25 cellular contexts compared by ENCODE assay signal in the genomic region with DNA sequence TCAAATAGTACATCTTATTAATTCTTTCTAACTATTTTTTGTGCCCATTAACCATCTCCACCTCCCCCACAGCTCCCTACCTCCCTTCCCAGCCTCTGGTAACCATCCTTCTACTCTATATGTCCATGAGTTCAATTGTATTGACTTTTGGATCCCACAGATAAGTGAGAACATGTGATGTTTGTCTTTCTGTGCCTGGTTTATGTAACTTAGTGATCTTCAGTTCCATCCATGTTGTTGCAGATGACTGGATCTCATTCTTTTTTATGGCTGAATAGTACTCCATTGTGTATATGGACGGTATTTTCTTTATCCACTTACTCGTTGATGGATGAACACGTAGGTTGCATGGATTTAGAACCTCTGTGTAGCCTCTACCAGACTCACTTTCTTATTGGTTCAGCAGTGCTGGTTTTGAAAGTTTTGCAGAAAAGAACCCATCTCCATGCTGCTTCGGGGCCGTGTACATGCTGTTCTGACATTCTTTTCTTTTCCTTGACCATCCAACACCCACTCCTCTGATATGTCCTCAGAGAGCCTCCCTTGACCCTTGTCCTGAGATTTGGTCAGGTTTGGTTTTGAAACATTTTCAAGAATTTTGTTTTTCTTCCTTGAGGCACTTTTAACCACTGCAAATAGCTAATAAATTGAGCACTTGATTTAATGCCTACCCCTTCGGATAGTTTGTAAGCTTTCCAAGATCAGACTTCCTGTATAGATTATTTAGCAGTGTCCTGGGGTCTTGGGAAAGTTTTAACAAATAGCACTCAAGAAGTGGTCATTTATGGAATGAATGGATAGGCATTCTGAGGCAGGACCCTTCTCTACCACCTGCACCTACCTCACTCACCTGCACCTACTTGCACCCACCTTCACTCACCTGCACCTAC.
DNase-seq lines count a peak whose midpoint lies in the region; TF ChIP-seq lines count a peak whose summit lies in the region.
"Had no signal": no experiment of that assay in that cellular context is flagged by ENCODE, and none has a peak within 500 bp of the region (broad histone marks: within the 10 kb centered on the region; RNA-seq: fewer than 3 reads in every experiment).

No MANE protein-coding gene starts in this region.

- no peaks in the 10 kb centered on the region for H3K9me2 ChIP-seq in OCI-LY7 (ENCODE audit: insufficient read depth, low read length)

- peak overlapping the region; percentile 82 for H3K4me3 Mint-ChIP-seq in neural crest cell
- H3K4me3 Mint-ChIP-seq: brain; CD8-positive, alpha-beta T cell; IgD-negative memory B cell; T-cell had no signal

- DNase-seq in EH (ENCODE audit: low read depth) (peak; percentile 24), M059J (ENCODE audit: low read depth) (peak; percentile 23), adipocyte (ENCODE audit: low read depth) (peak; percentile 3), neural crest cell (ENCODE audit: low read depth, low spot score) (no peak), OCI-LY7 (ENCODE audit: low spot score) (no peak), HPDE6-E6E7 (ENCODE audit: extremely low spot score) (no peak), retina (no peak)
- DNase-seq: activated CD4-positive, alpha-beta T cell treated with anti-CD3 and anti-CD28 coated beads for 4 hours; activated CD8-positive, alpha-beta memory T cell treated with anti-CD3 and anti-CD28 coated beads, Interleukin-2, amount 50 U/mL, for 4 hours; CD8-positive, alpha-beta T cell; DMS79; effector CD4-positive, alpha-beta T cell; islet precursor cell; NCI-H187; PC-9; small intestine; stimulated activated CD4-positive, alpha-beta T cell treated with anti-CD3 and anti-CD28 coated beads, Interleukin-2, amount 100 ng/mL, for 48 hours; stimulated activated naive CD8-positive, alpha-beta T cell treated with anti-CD3 and anti-CD28 coated beads, Interleukin-15, Interleukin-2, amounts not matched to agents 100 U/mL and 50 U/mL, for 24 hours; T-cell; tibial artery had no signal

- H3K27me3 ChIP-seq in adipocyte (replicated peaks; ENCODE audit: control insufficient read depth, insufficient read depth, low read length) = no peaks in the 10 kb centered on the region
- H3K27me3 ChIP-seq: gastroesophageal sphincter, tibial artery had no signal

- no peaks in the 10 kb centered on the region for H3K36me3 ChIP-seq in adipocyte (ENCODE audit: control insufficient read depth, insufficient read depth, low read length, severe bottlenecking)
- no peaks in the 10 kb centered on the region for H3K36me3 ChIP-seq in OCI-LY7 (ENCODE audit: insufficient read depth, low read length)
- H3K36me3 ChIP-seq: gastroesophageal sphincter, tibial artery had no signal

- peaks cover 9% of the 10 kb centered on the region for H3K36me3 Mint-ChIP-seq in neural crest cell (ENCODE audit: low read depth)
- H3K36me3 Mint-ChIP-seq: brain; CD8-positive, alpha-beta T cell had no signal

- TF ChIP-seq CTCF in neural crest cell (conservative IDR thresholded peaks at IDR 0.05) = no peak
- no peak for TF ChIP-seq CTCF in OCI-LY7 (conservative IDR thresholded peaks at IDR 0.05; ENCODE audit: low read length)

- H3K27ac ChIP-seq in OCI-LY7 (ENCODE audit: low read depth, low read length, poor library complexity, severe bottlenecking) = no peak overlapping the region
- H3K27ac ChIP-seq: gastroesophageal sphincter, HL-60, PC-9, tibial artery had no signal

- intact Hi-C loops in OCI-LY7 (cut with micrococcal nuclease; ENCODE audit: unreplicated experiment) = no loop called here

- peaks cover 8% of the 10 kb centered on the region for H3K9me3 ChIP-seq in adipocyte (ENCODE audit: control insufficient read depth, low read length)
- H3K9me3 ChIP-seq in OCI-LY7 (ENCODE audit: low read length) = no peaks in the 10 kb centered on the region

- no peak overlapping the region for H3K4me3 ChIP-seq in adipocyte (ENCODE audit: low read length)
- no peak overlapping the region for H3K4me3 ChIP-seq in OCI-LY7 (ENCODE audit: low read depth, low read length, poor library complexity, severe bottlenecking)
- H3K4me3 ChIP-seq: gastroesophageal sphincter, PC-9, tibial artery had no signal

- no peaks in the 10 kb centered on the region for H4K20me1 ChIP-seq in OCI-LY7 (ENCODE audit: insufficient read depth, low read length)

- peaks cover 21% of the 10 kb centered on the region for H3K27me3 Mint-ChIP-seq in neural crest cell (ENCODE audit: low read depth)
- H3K27me3 Mint-ChIP-seq: IgD-negative memory B cell, T-cell had no signal

- no peak overlapping the region for H3K4me2 ChIP-seq in OCI-LY7 (ENCODE audit: low read length)
- H3K4me2 ChIP-seq: PC-9 had no signal

- no peak overlapping the region for H2AFZ ChIP-seq in OCI-LY7 (ENCODE audit: low read length)
- H2AFZ ChIP-seq: PC-9 had no signal

- CTCF ChIA-PET in OCI-LY7 (lab: Charles Lee; ENCODE audit: unreplicated experiment) = no interaction called here

- H3K27ac Mint-ChIP-seq in neural crest cell (ENCODE audit: unreplicated experiment) = no peak overlapping the region
- H3K27ac Mint-ChIP-seq: CD8-positive, alpha-beta T cell; IgD-negative memory B cell; progenitor cell of endocrine pancreas; T-cell had no signal

- no peaks in the 10 kb centered on the region for H3K79me2 ChIP-seq in OCI-LY7 (ENCODE audit: insufficient read depth, low read depth, low read length)

- H3K4me1 ChIP-seq in adipocyte (ENCODE audit: control insufficient read depth, insufficient read depth, low read length) = peaks cover 27% of the 10 kb centered on the region
- no peaks in the 10 kb centered on the region for H3K4me1 ChIP-seq in OCI-LY7 (ENCODE audit: insufficient read depth, low read length, poor library complexity, severe bottlenecking)
- H3K4me1 ChIP-seq: gastroesophageal sphincter, tibial artery had no signal

- no peak overlapping the region for H3K9ac ChIP-seq in adipocyte (ENCODE audit: low read length)

- peaks cover 10% of the 10 kb centered on the region for H3K9me3 Mint-ChIP-seq in neural crest cell

- H3K4me1 Mint-ChIP-seq in neural crest cell = peaks cover 6% of the 10 kb centered on the region
- H3K4me1 Mint-ChIP-seq: brain, IgD-negative memory B cell had no signal

- POLR2A ChIA-PET in OCI-LY7 (lab: Charles Lee) = interaction anchor here (0.5 kb wide), 1 partner anchor 1603 kb away, joined by 3 read pairs; no protein-coding TSS in a partner anchor

- BruUV-seq in OCI-LY7 (replicated peaks; lab: Mats Ljungman, UMichigan) = no TSS peak

Comparison
In these comparisons a context has a peak if more than half of its experiments do, and no peak if none do; other contexts are left out.
1. DNase-seq: peak in EH (single experiment), M059J (single experiment) and adipocyte (single experiment); none in neural crest cell (single experiment), OCI-LY7 (single experiment), HPDE6-E6E7 (single experiment) and retina (single experiment).